24 cellular contexts compared by ENCODE assay signal in the genomic region with DNA sequence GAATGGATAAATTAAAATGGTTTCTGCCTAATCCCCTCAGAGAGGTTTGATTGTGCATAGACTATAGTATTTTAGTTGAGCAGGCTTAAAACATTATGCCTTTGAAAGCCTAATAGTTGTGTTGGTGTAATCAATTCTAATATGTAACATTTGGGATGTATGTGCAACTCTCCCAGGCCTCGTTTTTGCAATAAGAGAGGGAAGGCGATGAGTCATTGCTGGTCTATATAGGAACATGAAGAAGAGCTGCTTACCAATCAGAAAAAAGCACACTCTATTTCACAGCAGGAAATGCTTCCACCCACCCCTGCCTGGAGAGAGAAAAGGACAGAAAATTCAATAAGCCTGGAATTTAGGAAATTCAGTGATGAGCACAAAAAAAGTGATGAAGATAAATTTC.
DNase-seq lines count a peak whose midpoint lies in the region; ATAC-seq, FAIRE-seq and TF ChIP-seq lines count a peak whose summit lies in the region.
"Had no signal": no experiment of that assay in that cellular context is flagged by ENCODE, and none has a peak within 500 bp of the region (broad histone marks: within the 10 kb centered on the region; RNA-seq: fewer than 3 reads in every experiment).

No MANE protein-coding gene starts in this region.

- no peaks in the 10 kb centered on the region for H3K9me3 Mint-ChIP-seq in MCF 10A (ENCODE audit: unreplicated experiment)

- H2AK5ac ChIP-seq in mesendoderm (ENCODE audit: low read length): no peak overlapping the region

- BruUV-seq in MCF 10A (replicated peaks; lab: Mats Ljungman, UMichigan): no TSS peak
- BruUV-seq in mammary epithelial cell (replicated peaks; lab: Mats Ljungman, UMichigan): no TSS peak

- H2BK5ac ChIP-seq in mesendoderm (ENCODE audit: low read length): no peak overlapping the region

- no peaks in the 10 kb centered on the region for H3K27me3 Mint-ChIP-seq in MCF 10A (ENCODE audit: insufficient read depth, unreplicated experiment)
- H3K27me3 Mint-ChIP-seq: IgD-negative memory B cell had no signal

- in situ Hi-C loops in mammary epithelial cell (cut with MboI; ENCODE audit: low sequenced_read_pairs in 2 of 2): no loop called here

- TF ChIP-seq CTCF in MCF 10A (IDR thresholded peaks at IDR 0.05; ENCODE audit: unreplicated experiment): no peak
- no peak for TF ChIP-seq CTCF in mammary epithelial cell (conservative IDR thresholded peaks at IDR 0.05 in 1 of 2, IDR thresholded peaks at IDR 0.05 in 1 of 2; ENCODE audit: extremely low read depth in 1 of 2, insufficient read depth in 1 of 2, low read depth in 1 of 2, low read length in 2 of 2)
- TF ChIP-seq CTCF in choroid plexus epithelial cell (conservative IDR thresholded peaks at IDR 0.05; ENCODE audit: low read depth, low read length): no peak
- TF ChIP-seq CTCF in GM10266 (IDR thresholded peaks at IDR 0.05; ENCODE audit: control insufficient read depth, insufficient read depth, low read depth, missing control alignments): no peak

- no peaks in the 10 kb centered on the region for H4K20me1 ChIP-seq in mammary epithelial cell (ENCODE audit: insufficient read depth, low read length)
- H4K20me1 ChIP-seq: BLaER1 had no signal

- H3K23ac ChIP-seq in mesendoderm (ENCODE audit: low read length): no peak overlapping the region

- no peak overlapping the region for H3K18ac ChIP-seq in mesendoderm (ENCODE audit: low read length)

- 83% methylated on average over 2 of the region's 2 CpGs for WGBS in mammary epithelial cell (ENCODE audit: low coverage, missing lambda C conversion rate)
- WGBS in mesendoderm (ENCODE audit: extremely low coverage, insufficient coverage, low lambda C conversion rate): no CpG with 5 or more reads among the region's 2 CpGs

- intact Hi-C loops in MCF 10A (cut with micrococcal nuclease): no loop called here
- intact Hi-C loops in mammary epithelial cell (cut with micrococcal nuclease): loop anchor here (10.0 kb wide), 1 partner anchor 844 kb away; no protein-coding TSS in a partner anchor

- H3K4me2 ChIP-seq in mammary epithelial cell (ENCODE audit: insufficient read depth, low read depth, low read length) (no peak overlapping the region), mesendoderm (ENCODE audit: low read length) (no peak overlapping the region)
- H3K4me2 ChIP-seq: A549, BLaER1 had no signal

- CTCF ChIA-PET in MCF 10A (lab: Yijun Ruan, JAX): no interaction called here
- CTCF ChIA-PET in mammary epithelial cell (lab: Charles Lee; ENCODE audit: low non-redundant PET): interaction anchor here (0.7 kb wide), 1 partner anchor 158 kb away, joined by 5 read pairs; no protein-coding TSS in a partner anchor

- no peak for ATAC-seq in GM19452 (IDR thresholded peaks at IDR 0.05; ENCODE audit: unreplicated experiment)
- ATAC-seq: A549; CD8-positive, alpha-beta T cell had no signal

- peak overlapping the region; percentile 16 for H3K27ac Mint-ChIP-seq in MCF 10A (ENCODE audit: low read depth, unreplicated experiment)
- H3K27ac Mint-ChIP-seq: CD8-positive, alpha-beta T cell; HFFc6; IgD-negative memory B cell had no signal

- DNase-seq in MCF 10A (ENCODE audit: unreplicated experiment): peak; percentile 36
- DNase-seq in mammary epithelial cell: no peak
- peak; percentile 63 for DNase-seq in choroid plexus epithelial cell (ENCODE audit: low read depth)
- DNase-seq in mesendoderm: peak; percentile 14
- DNase-seq in HTR-8/SVneo (ENCODE audit: insufficient read length, low spot score): no peak
- no peak for DNase-seq in GM10266 (ENCODE audit: extremely low spot score)
- DNase-seq: Calu3; CD8-positive, alpha-beta T cell; H7; HFFc6; Karpas-422; MG63; NCI-H1105; NCI-H2081; NCI-H2227 treated with DMSO at 0.1 percent for 48 hours; NCI-H510A treated with DMSO at 0.1 percent for 48 hours; NCI-H774; OCI-M1; Right ventricle myocardium superior had no signal

- H4K5ac ChIP-seq in mesendoderm (ENCODE audit: low read length): no peak overlapping the region

- no peaks in the 10 kb centered on the region for H3K36me3 ChIP-seq in mammary epithelial cell (ENCODE audit: insufficient read depth, low read length)
- H3K36me3 ChIP-seq in mesendoderm (ENCODE audit: control insufficient read depth, insufficient read depth, low read length): no peaks in the 10 kb centered on the region
- H3K36me3 ChIP-seq: BLaER1, MG63 had no signal

- H3K36me3 Mint-ChIP-seq in MCF 10A (ENCODE audit: insufficient read depth, unreplicated experiment): peaks cover 12% of the 10 kb centered on the region
- H3K36me3 Mint-ChIP-seq: CD8-positive, alpha-beta T cell; IgD-negative memory B cell had no signal

- H3K9ac ChIP-seq in mammary epithelial cell (ENCODE audit: insufficient read depth, low read length) (no peak overlapping the region), mesendoderm (ENCODE audit: low read length) (no peak overlapping the region)
- H3K9ac ChIP-seq: BLaER1 had no signal

- H2BK15ac ChIP-seq in mesendoderm (replicated peaks; ENCODE audit: low read depth): no peak overlapping the region

- no peak for FAIRE-seq in HTR-8/SVneo (lab: Jason Lieb, UNC)
- FAIRE-seq: A549, GM12892 had no signal

- H3K79me2 ChIP-seq in mammary epithelial cell (ENCODE audit: insufficient read depth, low read length) (no peaks in the 10 kb centered on the region), mesendoderm (ENCODE audit: control insufficient read depth, insufficient read depth, low read length) (no peaks in the 10 kb centered on the region)

- H2AFZ ChIP-seq in mammary epithelial cell (ENCODE audit: low read depth, low read length): no peak overlapping the region

- H3K27ac ChIP-seq in mammary epithelial cell (ENCODE audit: insufficient read depth, low read depth, low read length) (no peak overlapping the region), mesendoderm (ENCODE audit: low read depth, low read length) (no peak overlapping the region)
- H3K27ac ChIP-seq: A549, BLaER1 had no signal

- H4K8ac ChIP-seq in mesendoderm (ENCODE audit: low read depth, low read length): no peak overlapping the region

- H3K4me3 ChIP-seq in mammary epithelial cell (replicated peaks in 1 of 3; ENCODE audit: insufficient read depth in 1 of 3, low read depth in 2 of 3, low read length in 3 of 3) (no peak overlapping the region), choroid plexus epithelial cell (ENCODE audit: low read depth, low read length) (no peak overlapping the region), mesendoderm (ENCODE audit: low read length) (no peak overlapping the region)
- H3K4me3 ChIP-seq: A549, BLaER1, MG63 had no signal

- no peaks in the 10 kb centered on the region for H3K9me3 ChIP-seq in mammary epithelial cell (replicated peaks; ENCODE audit: insufficient read depth, low read length)
- H3K9me3 ChIP-seq: A549, BLaER1, MG63 had no signal

- no peak overlapping the region for H3K4ac ChIP-seq in mesendoderm (ENCODE audit: low read depth, low read length)

- POLR2A ChIA-PET in MCF 10A (lab: Yijun Ruan, JAX): no interaction called here

- H3K4me1 ChIP-seq in mammary epithelial cell (ENCODE audit: insufficient read depth, low read length): peaks cover 4% of the 10 kb centered on the region
- H3K4me1 ChIP-seq in mesendoderm (ENCODE audit: control insufficient read depth, low read depth, low read length): no peaks in the 10 kb centered on the region
- H3K4me1 ChIP-seq: A549, BLaER1 had no signal

- H3K27me3 ChIP-seq in mammary epithelial cell (ENCODE audit: insufficient read depth, low read length) (no peaks in the 10 kb centered on the region), mesendoderm (ENCODE audit: insufficient read depth, low read length, poor library complexity) (no peaks in the 10 kb centered on the region)
- H3K27me3 ChIP-seq: BLaER1, MG63 had no signal

- dilution Hi-C loops in mammary epithelial cell (cut with HindIII; ENCODE audit: low sequenced_read_pairs): no loop called here

- no peak overlapping the region for H3K4me3 Mint-ChIP-seq in MCF 10A (ENCODE audit: unreplicated experiment)
- H3K4me3 Mint-ChIP-seq: CD8-positive, alpha-beta T cell; HFFc6; IgD-negative memory B cell had no signal

- no peak overlapping the region for H3K56ac ChIP-seq in mesendoderm (ENCODE audit: low read length)

- peaks cover 26% of the 10 kb centered on the region for H3K4me1 Mint-ChIP-seq in MCF 10A (ENCODE audit: insufficient read depth, unreplicated experiment)
- H3K4me1 Mint-ChIP-seq: IgD-negative memory B cell had no signal

- no peak overlapping the region for H2BK120ac ChIP-seq in mesendoderm (ENCODE audit: low read depth, low read length)

- H3K79me1 ChIP-seq in mesendoderm (ENCODE audit: low read length): no peaks in the 10 kb centered on the region

Comparison
In these comparisons a context has a peak if more than half of its experiments do, and no peak if none do; other contexts are left out.
1. DNase-seq: peak in MCF 10A (single experiment), choroid plexus epithelial cell (single experiment) and mesendoderm (single experiment); none in mammary epithelial cell (single experiment), HTR-8/SVneo (single experiment) and GM10266 (single experiment).